Comparison of ENCODE assay signal across 10 cellular contexts in genomic region chr6:118263929-118264486, GRCh38.
DNase-seq lines count a peak whose midpoint lies in the region; ATAC-seq and TF ChIP-seq lines count a peak whose summit lies in the region.
"Had no signal": no experiment of that assay in that cellular context is flagged by ENCODE, and none has a peak within 500 bp of the region (broad histone marks: within the 10 kb centered on the region; RNA-seq: fewer than 3 reads in every experiment).

No MANE protein-coding gene starts in this region.

- no peaks in the 10 kb centered on the region for H3K79me2 ChIP-seq in OCI-LY7 (ENCODE audit: insufficient read depth, low read depth, low read length)

- H3K9me3 ChIP-seq in OCI-LY7 (ENCODE audit: low read length) (no peaks in the 10 kb centered on the region), cardiac muscle cell (ENCODE audit: low read depth) (no peaks in the 10 kb centered on the region), uterus (no peaks in the 10 kb centered on the region)

- peaks cover 0 to 16% (median 8%) of the 10 kb centered on the region in 3 donors for H3K36me3 Mint-ChIP-seq in naive thymus-derived CD8-positive, alpha-beta T cell
- H3K36me3 Mint-ChIP-seq: memory B cell had no signal

- ATAC-seq in Right ventricle myocardium superior (ENCODE audit: poor library complexity) (peak; percentile 77), HG03175 (IDR thresholded peaks at IDR 0.05; ENCODE audit: unreplicated experiment) (no peak)
- no peak for ATAC-seq in naive thymus-derived CD8-positive, alpha-beta T cell

- no peak overlapping the region for H2AFZ ChIP-seq in OCI-LY7 (ENCODE audit: low read length)

- H3K4me3 ChIP-seq in OCI-LY7 (ENCODE audit: low read depth, low read length, poor library complexity, severe bottlenecking), result no peak overlapping the region
- no peak overlapping the region for H3K4me3 ChIP-seq in cardiac muscle cell
- no peak overlapping the region for H3K4me3 ChIP-seq in uterus

- no peak overlapping the region for H3K27ac Mint-ChIP-seq in naive thymus-derived CD8-positive, alpha-beta T cell
- H3K27ac Mint-ChIP-seq: activated B cell treated with CpG ODN at 0.5 μM for 24 hours, memory B cell had no signal

- no peaks in the 10 kb centered on the region for H4K20me1 ChIP-seq in OCI-LY7 (ENCODE audit: insufficient read depth, low read length)

- H3K9me2 ChIP-seq in OCI-LY7 (ENCODE audit: insufficient read depth, low read length), result no peaks in the 10 kb centered on the region

- H3K4me2 ChIP-seq in OCI-LY7 (ENCODE audit: low read length), result no peak overlapping the region

- no peak overlapping the region for H3K4me3 Mint-ChIP-seq in naive thymus-derived CD8-positive, alpha-beta T cell
- H3K4me3 Mint-ChIP-seq: activated B cell treated with CpG ODN at 0.5 μM for 24 hours, memory B cell had no signal

- no TSS peak for BruUV-seq in OCI-LY7 (replicated peaks; lab: Mats Ljungman, UMichigan)

- no peak for TF ChIP-seq POLR2A in uterus (IDR thresholded peaks at IDR 0.05)

- POLR2A ChIA-PET in OCI-LY7 (lab: Charles Lee), result interaction anchor here (0.6 to 1.6 kb wide), 3 partner anchors 8 to 45 kb away, joined by 3 read pairs; no protein-coding TSS in a partner anchor
- POLR2A ChIA-PET in naive thymus-derived CD8-positive, alpha-beta T cell (lab: Charles Lee), result no interaction called here

- CTCF ChIA-PET in OCI-LY7 (lab: Charles Lee; ENCODE audit: unreplicated experiment), result no interaction called here

- H3K4me1 ChIP-seq in OCI-LY7 (ENCODE audit: insufficient read depth, low read length, poor library complexity, severe bottlenecking) (no peaks in the 10 kb centered on the region), cardiac muscle cell (ENCODE audit: low read depth) (no peaks in the 10 kb centered on the region), uterus (no peaks in the 10 kb centered on the region)

- TF ChIP-seq CTCF in OCI-LY7 (conservative IDR thresholded peaks at IDR 0.05; ENCODE audit: low read length) (peak; percentile 52), cardiac muscle cell (IDR thresholded peaks at IDR 0.05; ENCODE audit: low read depth, low read length) (peak; percentile 43), uterus (IDR thresholded peaks at IDR 0.05) (peak; percentile 20 to 38 (median 34))

- peaks cover 2 to 22% (median 8%) of the 10 kb centered on the region in 9 donors for H3K9me3 Mint-ChIP-seq in naive thymus-derived CD8-positive, alpha-beta T cell
- H3K9me3 Mint-ChIP-seq: activated B cell treated with CpG ODN at 0.5 μM for 24 hours had no signal

- H3K27me3 ChIP-seq in cardiac muscle cell (no peaks in the 10 kb centered on the region), uterus (no peaks in the 10 kb centered on the region)

- intact Hi-C loops in Right ventricle myocardium superior (cut with DNase I) (no loop called here), cardiac septum (cut with DNase I) (loop anchor here (5.0 to 10.0 kb wide), 2 partner anchors 287 to 419 kb away; no protein-coding TSS in a partner anchor), OCI-LY7 (cut with micrococcal nuclease; ENCODE audit: unreplicated experiment) (no loop called here), uterus (cut with DNase I; ENCODE audit: low total_unique reads) (no loop called here)

- H3K27ac ChIP-seq in OCI-LY7 (ENCODE audit: low read depth, low read length, poor library complexity, severe bottlenecking), result no peak overlapping the region
- peak overlapping the region; percentile 1 for H3K27ac ChIP-seq in cardiac muscle cell
- H3K27ac ChIP-seq in uterus, result no peak overlapping the region

- peaks cover 0 to 4% (median 3%) of the 10 kb centered on the region in 5 donors for H3K27me3 Mint-ChIP-seq in naive thymus-derived CD8-positive, alpha-beta T cell
- H3K27me3 Mint-ChIP-seq: activated B cell treated with CpG ODN at 0.5 μM for 24 hours had no signal

- no peaks in the 10 kb centered on the region for H3K36me3 ChIP-seq in OCI-LY7 (ENCODE audit: insufficient read depth, low read length)
- no peaks in the 10 kb centered on the region for H3K36me3 ChIP-seq in cardiac muscle cell
- H3K36me3 ChIP-seq in uterus, result no peaks in the 10 kb centered on the region

- DNase-seq in Right ventricle myocardium superior (no peak), cardiac septum (ENCODE audit: low spot score) (no peak), OCI-LY7 (ENCODE audit: low spot score) (peak; percentile 6), cardiac muscle cell (ENCODE audit: low read depth in 1 of 2, low spot score in 1 of 2) (peak; percentile 58), uterus (no peak), OCI-M2 (lab: John Stamatoyannopoulos, UW; ENCODE audit: unreplicated experiment) (no peak)
- DNase-seq in naive thymus-derived CD8-positive, alpha-beta T cell, result no peak
- DNase-seq: activated B cell treated with CpG ODN at 0.5 μM for 24 hours had no signal

- H3K4me1 Mint-ChIP-seq in naive thymus-derived CD8-positive, alpha-beta T cell, result no peaks in the 10 kb centered on the region
- H3K4me1 Mint-ChIP-seq: activated B cell treated with CpG ODN at 0.5 μM for 24 hours, memory B cell had no signal

Comparison
In these comparisons a context has a peak if more than half of its experiments do, and no peak if none do; other contexts are left out.
1. DNase-seq: peak in OCI-LY7 (single experiment) and cardiac muscle cell (2 of 2); none in Right ventricle myocardium superior (single experiment), cardiac septum (single experiment), uterus (0 of 2), OCI-M2 (single experiment) and naive thymus-derived CD8-positive, alpha-beta T cell (0 of 10).
2. Peak in every context shown above with its lines, with median percentiles within 50 percentile points of each other: CTCF ChIP-seq.